11 cellular contexts compared by ENCODE assay signal in the genomic region with DNA sequence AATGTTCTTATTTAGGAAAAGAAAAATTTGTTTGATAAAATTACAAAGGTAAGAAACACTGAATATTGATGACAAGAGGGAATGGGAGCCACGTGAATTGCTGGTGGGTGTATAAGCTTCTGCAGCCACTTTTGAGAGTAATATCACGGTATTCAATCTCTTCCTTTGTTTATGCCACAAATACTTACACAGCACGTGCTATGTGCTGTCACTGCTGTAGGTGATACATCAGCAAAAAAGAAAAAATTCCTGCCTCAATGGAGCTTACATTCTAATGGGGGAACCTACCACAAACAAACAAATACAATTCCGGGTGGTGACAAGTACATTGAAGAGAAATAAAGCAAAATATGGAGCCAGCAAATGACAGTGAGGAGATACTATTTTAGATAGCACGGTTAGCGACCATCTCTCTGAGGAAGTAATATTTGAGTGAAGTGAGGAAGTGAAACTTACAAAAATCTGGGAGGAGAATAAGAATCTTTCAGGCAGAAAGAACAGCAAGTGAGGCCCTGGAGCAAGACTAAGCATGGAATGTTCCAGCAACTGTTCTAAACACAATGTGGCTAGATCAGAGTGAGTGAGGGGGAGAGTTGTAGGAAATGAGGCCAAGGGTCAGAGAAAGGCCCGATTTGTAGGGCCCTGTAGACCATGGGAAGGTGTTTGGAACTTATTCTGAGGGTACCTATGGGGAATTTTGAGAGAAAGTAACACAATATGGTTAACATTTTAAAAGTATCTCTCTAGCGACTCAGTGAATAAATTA. TPM values are rescaled to one million over a fixed set of nuclear protein-coding genes. Genes with fewer than 3 reads are reported as not detected.
DNase-seq lines count a peak whose midpoint lies in the region; ATAC-seq lines count a peak whose summit lies in the region.
"Had no signal": no experiment of that assay in that cellular context is flagged by ENCODE, and none has a peak within 500 bp of the region (broad histone marks: within the 10 kb centered on the region; RNA-seq: fewer than 3 reads in every experiment).

No MANE protein-coding gene starts in this region.

- ATAC-seq in GM19351 (IDR thresholded peaks at IDR 0.05; ENCODE audit: unreplicated experiment) (peak; percentile 71), HG03066 (IDR thresholded peaks at IDR 0.05; ENCODE audit: low read depth, unreplicated experiment) (peak; percentile 57)

- peak; percentile 82 for DNase-seq in CD1c-positive myeloid dendritic cell (ENCODE audit: extremely low spot score)
- DNase-seq in RPMI8226 = peak; percentile 65
- DNase-seq in epidermal melanocyte (ENCODE audit: insufficient read length, low spot score) = no peak
- no peak for DNase-seq in HT-29 (ENCODE audit: low spot score)
- no peak for DNase-seq in cortex of kidney (lab: John Stamatoyannopoulos, UW)
- DNase-seq in central memory CD4-positive, alpha-beta T cell = no peak
- DNase-seq: activated CD4-positive, alpha-beta T cell treated with anti-CD3 and anti-CD28 coated beads, Interleukin-2, amount 10 ng/mL, durations not matched to agents 24 days and 14 days; effector memory CD4-positive, alpha-beta T cell; NCI-H1092 treated with DMSO at 0.1 percent for 48 hours had no signal

RNA-seq across cellular contexts. Expression of a gene that starts 2.6 kb away (rescaled TPM):
- total RNA-seq in HT-29 (2014; rRNA removed; shearing (Covaris generic)) = 1.4 and 3.4 TPM in 2 replicates
- total RNA-seq: activated CD4-positive, alpha-beta T cell treated with anti-CD3 and anti-CD28 coated beads, Interleukin-2, amount 10 ng/mL, durations not matched to agents 24 days and 14 days had no signal

RNA-seq across cellular contexts. Expression of a gene that starts 11.7 kb away (rescaled TPM):
- total RNA-seq in HT-29 (2014; rRNA removed; shearing (Covaris generic)) = not detected in 2 replicates
- total RNA-seq: activated CD4-positive, alpha-beta T cell treated with anti-CD3 and anti-CD28 coated beads, Interleukin-2, amount 10 ng/mL, durations not matched to agents 24 days and 14 days had no signal

RNA-seq across cellular contexts. Expression of a gene that starts 30.8 kb away (rescaled TPM):
- 48.9 and 52.2 TPM in 2 replicates for total RNA-seq in HT-29 (2014; rRNA removed; shearing (Covaris generic))

RNA-seq across cellular contexts. Expression of a gene that starts 47.4 kb away (rescaled TPM):
- total RNA-seq in HT-29 (2014; rRNA removed; shearing (Covaris generic)) = 6.2 and 7.3 TPM in 2 replicates

RNA-seq across cellular contexts. Expression of a gene that starts 55.8 kb away (rescaled TPM):
- total RNA-seq in HT-29 (2014; rRNA removed; shearing (Covaris generic)) = not detected in 2 replicates
- total RNA-seq: activated CD4-positive, alpha-beta T cell treated with anti-CD3 and anti-CD28 coated beads, Interleukin-2, amount 10 ng/mL, durations not matched to agents 24 days and 14 days had no signal

Comparison
In these comparisons a context has a peak if more than half of its experiments do, and no peak if none do; other contexts are left out.
1. DNase-seq: peak in CD1c-positive myeloid dendritic cell (single experiment) and RPMI8226 (single experiment); none in epidermal melanocyte (single experiment), HT-29 (single experiment), cortex of kidney (single experiment) and central memory CD4-positive, alpha-beta T cell (single experiment).